ENCODE assay signal across 24 cellular contexts in the genomic region with DNA sequence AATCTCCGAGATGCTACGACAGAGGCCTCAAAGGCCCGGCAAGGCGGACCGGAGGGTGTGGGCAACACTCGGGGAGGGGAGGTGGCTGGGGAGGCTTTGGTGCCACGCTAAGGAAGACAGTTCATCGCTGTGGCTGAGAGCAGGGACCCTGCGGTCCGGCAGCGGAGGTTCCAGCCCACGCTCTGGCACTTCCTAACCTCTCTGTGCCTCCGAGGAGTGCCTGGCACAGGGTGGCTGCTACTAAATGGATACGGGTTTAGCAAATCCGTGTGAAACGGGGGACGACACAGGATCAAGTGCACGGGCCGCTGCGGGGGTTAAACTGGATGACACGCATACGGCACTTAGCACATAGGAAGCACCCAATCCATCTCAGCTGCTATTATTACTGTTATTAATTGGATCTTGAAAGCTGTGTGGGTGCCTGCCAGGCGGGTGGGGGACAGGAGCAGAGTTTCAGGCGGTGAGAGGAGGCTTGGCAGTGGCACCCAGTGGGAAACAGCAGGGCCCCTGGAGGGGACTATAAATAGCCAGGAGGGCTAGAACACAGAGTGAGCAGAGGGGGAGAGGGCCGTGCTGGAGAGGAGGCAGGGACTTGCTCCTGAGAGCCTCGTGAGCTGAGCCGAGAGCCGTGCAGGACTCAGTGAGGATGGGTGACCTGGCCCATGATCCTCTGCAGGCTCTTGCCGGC. TPM values are rescaled to one million over a fixed set of nuclear protein-coding genes. Genes with fewer than 3 reads are reported as not detected.
DNase-seq lines count a peak whose midpoint lies in the region; ATAC-seq, FAIRE-seq and TF ChIP-seq lines count a peak whose summit lies in the region.
"Had no signal": no experiment of that assay in that cellular context is flagged by ENCODE, and none has a peak within 500 bp of the region (broad histone marks: within the 10 kb centered on the region; RNA-seq: fewer than 3 reads in every experiment).

No MANE protein-coding gene starts in this region.

- no peak overlapping the region for H3K27ac ChIP-seq in H1 (ENCODE audit: low read depth, low read length)
- peak overlapping the region; percentile 19 for H3K27ac ChIP-seq in layer of hippocampus (ENCODE audit: low read depth, low read length)
- peak overlapping the region; percentile 64 to 71 for H3K27ac ChIP-seq in tibial artery
- H3K27ac ChIP-seq in hepatocyte: no peak overlapping the region
- H3K27ac ChIP-seq: 22Rv1, KMS-11, SK-N-MC had no signal

- H3K9ac ChIP-seq in H1 (replicated peaks in 1 of 4; ENCODE audit: extremely low read depth in 1 of 4, low read depth in 3 of 4, low read length in 3 of 4): no peak overlapping the region
- H3K9ac ChIP-seq: KMS-11 had no signal

- no peak overlapping the region for H3K4me3 ChIP-seq in H1 (ENCODE audit: extremely low read depth in 1 of 4, insufficient read depth in 2 of 4, low read depth in 3 of 4, low read length in 4 of 4)
- peak overlapping the region in 1 of 2 donors; percentile 31 for H3K4me3 ChIP-seq in tibial artery
- H3K4me3 ChIP-seq in hepatocyte: no peak overlapping the region
- H3K4me3 ChIP-seq: mucosa of descending colon, sigmoid colon, SK-N-MC had no signal

- H2AK5ac ChIP-seq in H1 (ENCODE audit: low read depth, low read length): 0 out of 2 replicates have a peak overlapping the region, but pooled peaks have one; percentile 39

- H3K23me2 ChIP-seq in H1 (ENCODE audit: low read depth, low read length): no peaks in the 10 kb centered on the region

- H3K36me3 ChIP-seq in H1 (ENCODE audit: control insufficient read depth in 2 of 4, insufficient read depth in 4 of 4, low read length in 3 of 4) (no peaks in the 10 kb centered on the region), tibial artery (no peaks in the 10 kb centered on the region), hepatocyte (replicated peaks; ENCODE audit: insufficient read depth, low read depth) (no peaks in the 10 kb centered on the region)
- H3K36me3 ChIP-seq: BE2C, sigmoid colon had no signal

- H4K5ac ChIP-seq in H1 (ENCODE audit: insufficient read length, low read depth, low read length): no peak overlapping the region

- H3K14ac ChIP-seq in H1 (ENCODE audit: insufficient read length): no peak overlapping the region

- H3K27me3 ChIP-seq in H1 (replicated peaks in 1 of 4; ENCODE audit: control insufficient read depth in 3 of 4, extremely low read depth in 1 of 4, insufficient read depth in 3 of 4, low read length in 3 of 4) (no peaks in the 10 kb centered on the region), layer of hippocampus (ENCODE audit: control insufficient read depth, insufficient read depth, low read length) (no peaks in the 10 kb centered on the region), tibial artery (no peaks in the 10 kb centered on the region), hepatocyte (no peaks in the 10 kb centered on the region)
- H3K27me3 ChIP-seq: BE2C, sigmoid colon had no signal

- H4K8ac ChIP-seq in H1 (ENCODE audit: extremely low read depth, insufficient read depth, low read length): peak overlapping the region; percentile 68

- CTCF ChIA-PET in H1 (lab: Charles Lee; ENCODE audit: partially characterized antibody): interaction anchor here (0.8 to 4.7 kb wide), 3 partner anchors 12 to 79 kb away, joined by 3 to 28 read pairs (median 8); no protein-coding TSS in a partner anchor

- no peaks in the 10 kb centered on the region for H3K4me1 ChIP-seq in H1 (replicated peaks in 1 of 4; ENCODE audit: control insufficient read depth in 3 of 4, insufficient read depth in 4 of 4, low read length in 3 of 4)
- H3K4me1 ChIP-seq in tibial artery: peaks cover 0 to 53% (median 13%) of the 10 kb centered on the region in 4 donors
- H3K4me1 ChIP-seq in hepatocyte (ENCODE audit: insufficient read depth): peaks cover 5% of the 10 kb centered on the region
- H3K4me1 ChIP-seq: BE2C had no signal

- H3K9me2 ChIP-seq in hepatocyte (replicated peaks; ENCODE audit: insufficient read depth): no peaks in the 10 kb centered on the region

- DNase-seq in NCI-H1092 treated with DMSO at 0.1 percent for 48 hours (lab: John Stamatoyannopoulos, UW) (peak; percentile 65), NCI-H1092 (lab: John Stamatoyannopoulos, UW) (no peak), H1 (ENCODE audit: low read depth in 1 of 2, low spot score in 2 of 2) (no peak), tibial artery (peak; percentile 46 to 87), hepatocyte (ENCODE audit: low spot score) (no peak)
- DNase-seq in stimulated activated CD4-positive, alpha-beta T cell treated with anti-CD3 and anti-CD28 coated beads, Interleukin-4, amount 100 ng/mL, for 24 hours: no peak
- DNase-seq: activated CD4-positive, CD25-positive, alpha-beta regulatory T cell; activated T-cell treated with anti-CD3 and anti-CD28 coated beads, Interleukin-2, amount 50 U/mL, for 72 hours; BE2C; EL; foreskin fibroblast; mucosa of descending colon; NCI-H2171; PC-3; sigmoid colon; stimulated activated CD4-positive, alpha-beta T cell treated with anti-CD3 and anti-CD28 coated beads, Interleukin-2, amount 100 ng/mL, for 24 hours; stimulated activated naive CD8-positive, alpha-beta T cell treated with anti-CD3 and anti-CD28 coated beads, Interleukin-15, amount 100 ng/mL, for 72 hours; T-helper 9 cell had no signal

- H3K4me2 ChIP-seq in H1 (ENCODE audit: insufficient read depth in 1 of 2, low read depth in 2 of 2, low read length in 2 of 2) (no peak overlapping the region), hepatocyte (no peak overlapping the region)
- H3K4me2 ChIP-seq: KMS-11 had no signal

- TF ChIP-seq CTCF in H1 (IDR thresholded peaks at IDR 0.05; ENCODE audit: control extremely low read depth in 1 of 3, insufficient read depth in 1 of 3, low read depth in 1 of 3, low read length in 3 of 3): no peak
- no peak for TF ChIP-seq CTCF in tibial artery (IDR thresholded peaks at IDR 0.05)
- no peak for TF ChIP-seq CTCF in hepatocyte (IDR thresholded peaks at IDR 0.05; ENCODE audit: poor library complexity)

- POLR2A ChIA-PET in H1 (lab: Charles Lee; ENCODE audit: partially characterized antibody): no interaction called here

- no peak for FAIRE-seq in H1 (lab: Jason Lieb, UNC)

- H2BK20ac ChIP-seq in H1 (ENCODE audit: low read length): no peak overlapping the region

- no peak overlapping the region for H3K56ac ChIP-seq in H1 (replicated peaks; ENCODE audit: insufficient read length, low read depth, low read length)

- no peaks in the 10 kb centered on the region; a peak in 1 of 4 replicates for H3K9me3 ChIP-seq in H1 (ENCODE audit: insufficient read depth in 2 of 2, low read depth in 1 of 2, low read length in 1 of 2)
- H3K9me3 ChIP-seq in tibial artery: no peaks in the 10 kb centered on the region
- H3K9me3 ChIP-seq in hepatocyte (ENCODE audit: low read depth): no peaks in the 10 kb centered on the region
- H3K9me3 ChIP-seq: BE2C, mucosa of descending colon, sigmoid colon had no signal

- no peak overlapping the region for H3K4ac ChIP-seq in H1 (replicated peaks; ENCODE audit: insufficient read length, low read depth, low read length)

- H3K79me1 ChIP-seq in H1 (ENCODE audit: low read depth, low read length): no peaks in the 10 kb centered on the region

- H3K79me2 ChIP-seq in H1 (ENCODE audit: control insufficient read depth in 1 of 2, insufficient read depth in 2 of 2, low read length in 2 of 2) (no peaks in the 10 kb centered on the region), hepatocyte (no peaks in the 10 kb centered on the region)

- H2BK15ac ChIP-seq in H1 (ENCODE audit: low read length): no peak overlapping the region

- no peak overlapping the region for H3K23ac ChIP-seq in H1 (ENCODE audit: insufficient read length)

- TF ChIP-seq RAD21 in H1 (IDR thresholded peaks at IDR 0.05 in 1 of 2, conservative IDR thresholded peaks at IDR 0.05 in 1 of 2; ENCODE audit: low read depth in 2 of 2, low read length in 2 of 2): no peak

- TF ChIP-seq EP300 in H1 (IDR thresholded peaks at IDR 0.05; ENCODE audit: borderline replicate concordance in 1 of 2, low read depth in 2 of 2, low read length in 2 of 2): no peak

- H3K18ac ChIP-seq in H1 (ENCODE audit: extremely low read depth, low read length): no peak overlapping the region

- H2BK12ac ChIP-seq in H1 (ENCODE audit: low read depth, low read length): no peak overlapping the region

- intact Hi-C loops in tibial artery (cut with DNase I; ENCODE audit: low total_unique reads): no loop called here

- H4K91ac ChIP-seq in H1 (replicated peaks; ENCODE audit: insufficient read length, low read length): no peak overlapping the region

- WGBS in H1 (ENCODE audit: extremely low coverage in 1 of 2, insufficient coverage in 1 of 2, insufficient read length in 1 of 2, insufficient replicate concordance in 2 of 2, low coverage in 1 of 2, low lambda C conversion rate in 2 of 2, missing lambda C conversion rate in 1 of 2), 2 experiments: 81% methylated on average over 29 of the region's 29 CpGs; no CpG with 5 or more reads in 1 of the 2 experiments
- WGBS in hepatocyte (ENCODE audit: low lambda C conversion rate, missing lambda C conversion rate): 89% methylated on average over 29 of the region's 29 CpGs

- H2AFZ ChIP-seq in H1 (ENCODE audit: low read length): no peak overlapping the region
- no peak overlapping the region for H2AFZ ChIP-seq in hepatocyte

- ATAC-seq in HG03439 (IDR thresholded peaks at IDR 0.05; ENCODE audit: unreplicated experiment): no peak
- ATAC-seq: activated naive CD4-positive, alpha-beta T cell treated with anti-CD3 and anti-CD28 coated beads, Interleukin-2, amount 50 U/mL, for 72 hours; activated T-cell treated with anti-CD3 and anti-CD28 coated beads, Interleukin-2, amount 50 U/mL, for 72 hours; mucosa of descending colon; PC-3; stimulated activated naive CD8-positive, alpha-beta T cell treated with anti-CD3 and anti-CD28 coated beads, Interleukin-15, amount 100 ng/mL, for 72 hours had no signal

- no peaks in the 10 kb centered on the region for H4K20me1 ChIP-seq in H1 (replicated peaks in 1 of 2; ENCODE audit: control insufficient read depth in 1 of 2, insufficient read depth in 2 of 2, low read length in 2 of 2)
- H4K20me1 ChIP-seq in hepatocyte (ENCODE audit: insufficient read depth, poor library complexity, severe bottlenecking): no peaks in the 10 kb centered on the region

- no peak overlapping the region for H2BK5ac ChIP-seq in H1 (ENCODE audit: low read depth, low read length)

- H2BK120ac ChIP-seq in H1 (replicated peaks; ENCODE audit: low read depth, low read length): no peak overlapping the region

- TF ChIP-seq POLR2A in H1 (IDR thresholded peaks at IDR 0.05; ENCODE audit: control extremely low read depth in 1 of 2, low read depth in 2 of 2, low read length in 2 of 2): no peak

RNA-seq across cellular contexts. Expression of gene ABR, which starts 45.0 kb away (rescaled TPM):
- 41.4 and 44.8 TPM in 2 replicates for total RNA-seq in H1 (2021; fragmentation: NEBNext Ultra II Directional; extraction: Animal tissue kit (Norgen Biotek cat#: 25700))
- polyA plus RNA-seq in H1 (2011; rRNA removed): 47.2 and 68.0 TPM in 2 replicates
- 42.5 TPM for polyA plus RNA-seq in H1 (2011; cell fraction: cytosol; rRNA removed)
- polyA plus RNA-seq in H1 (2011; cell fraction: nucleus; rRNA removed): 102 TPM
- 25.2 to 40.6 TPM (median 35.7 TPM) in 4 replicates for polyA plus RNA-seq in H1 (2012, experiment 1 of 2)
- 13.2 TPM for polyA plus RNA-seq in H1 (2012, experiment 2 of 2)
- 21.3 TPM for polyA plus RNA-seq in H1 (2013, experiment 1 of 2)
- 20.9 TPM for polyA plus RNA-seq in H1 (2013, experiment 2 of 2)
- polyA minus RNA-seq in H1 (2011; rRNA and poly(A)+ RNA removed): 25.8 and 37.2 TPM in 2 replicates
- 27.9 TPM for polyA minus RNA-seq in H1 (2011; cell fraction: cytosol; rRNA and poly(A)+ RNA removed)
- 34.7 TPM for polyA minus RNA-seq in H1 (2011; cell fraction: nucleus; rRNA and poly(A)+ RNA removed)
- total RNA-seq in hepatocyte: 51.5 and 130 TPM in 2 replicates
- polyA plus RNA-seq in hepatocyte: 26.8 and 29.5 TPM in 2 replicates

Comparison
In these comparisons a context has a peak if more than half of its experiments do, and no peak if none do; other contexts are left out.
1. DNase-seq: peak in NCI-H1092 treated with DMSO at 0.1 percent for 48 hours (single experiment) and tibial artery (2 of 2); none in NCI-H1092 (single experiment), H1 (0 of 2), hepatocyte (single experiment) and stimulated activated CD4-positive, alpha-beta T cell treated with anti-CD3 and anti-CD28 coated beads, Interleukin-4, amount 100 ng/mL, for 24 hours (single experiment).
2. H3K27ac ChIP-seq: peak in layer of hippocampus (single experiment) and tibial artery (2 of 2); none in H1 (single experiment) and hepatocyte (single experiment).